In the genomic region with DNA sequence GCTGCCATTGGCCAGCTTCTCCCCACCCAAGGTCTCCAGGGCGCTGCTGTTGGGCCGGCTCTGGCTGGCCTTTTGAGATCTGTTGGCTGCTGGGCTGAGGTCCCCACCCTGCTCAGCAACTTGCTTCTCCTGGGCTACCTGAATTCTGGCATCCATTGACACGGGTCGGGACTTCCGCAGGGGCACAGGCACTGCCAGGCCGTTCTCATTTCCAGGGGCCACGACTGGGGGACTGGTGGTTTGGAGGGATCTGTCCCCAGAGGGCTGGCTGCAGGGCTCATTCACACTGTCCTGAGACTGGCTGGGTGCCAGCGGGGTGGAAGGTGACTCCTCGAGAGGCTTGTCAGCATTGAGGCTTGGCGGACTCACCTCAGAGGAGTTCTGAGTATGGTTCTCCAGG, we compare ENCODE assay signal across 16 cellular contexts.
"Had no signal": no experiment of that assay in that cellular context is flagged by ENCODE, and none has a peak within 500 bp of the region (broad histone marks: within the 10 kb centered on the region; RNA-seq: fewer than 3 reads in every experiment).

No MANE protein-coding gene starts in this region.

- H3K9me3 Mint-ChIP-seq: activated naive CD8-positive, alpha-beta T cell treated with anti-CD3 and anti-CD28 coated beads for 36 hours; activated T-helper 2 cell treated with anti-CD3 and anti-CD28 coated beads, Interferon-gamma antibody, Interleukin-2, Interleukin-4, amounts not matched to agents 10 μg/mL and 5 μg/mL and 100 μg/mL, durations not matched to agents 14 hours and 24 hours and 36 hours; dendritic cell treated with granulocyte-macrophage colony-stimulating factor and Interleukin-4, amounts not matched to agents 40 ng/mL and 50 ng/mL, for 4 days; effector memory CD8-positive, alpha-beta T cell; T-helper 1 cell treated with Interleukin-12 subunit alpha and Interleukin-12 subunit beta and Interleukin-4 antibody, amounts not matched to agents 30 μg/mL and 1 μg/mL, for 36 hours had no signal

- H3K4me3 ChIP-seq: body of pancreas, mucosa of descending colon, pancreas, tibial nerve had no signal

- H3K4me1 Mint-ChIP-seq: activated CD4-positive, alpha-beta T cell treated with anti-CD3 and anti-CD28 coated beads for 36 hours; activated naive CD8-positive, alpha-beta T cell treated with anti-CD3 and anti-CD28 coated beads for 36 hours had no signal

- H3K4me1 ChIP-seq: body of pancreas, pancreas had no signal

- DNase-seq: activated CD4-positive, alpha-beta T cell treated with anti-CD3 and anti-CD28 coated beads for 36 hours; activated naive CD8-positive, alpha-beta T cell treated with anti-CD3 and anti-CD28 coated beads for 36 hours; amygdala; body of pancreas; central memory CD4-positive, alpha-beta T cell; effector memory CD8-positive, alpha-beta T cell; mucosa of descending colon; naive thymus-derived CD4-positive, alpha-beta T cell; pancreas; stimulated activated CD4-positive, alpha-beta T cell treated with anti-CD3 and anti-CD28 coated beads, Interleukin-4, amount 100 ng/mL, for 1 hour; stimulated activated naive CD4-positive, alpha-beta T cell had no signal

- H3K27ac Mint-ChIP-seq: activated CD4-positive, alpha-beta T cell treated with anti-CD3 and anti-CD28 coated beads for 36 hours; activated T-helper 2 cell treated with anti-CD3 and anti-CD28 coated beads, Interferon-gamma antibody, Interleukin-2, Interleukin-4, amounts not matched to agents 10 μg/mL and 5 μg/mL and 100 μg/mL, durations not matched to agents 14 hours and 24 hours and 36 hours; dendritic cell treated with granulocyte-macrophage colony-stimulating factor and Interleukin-4, amounts not matched to agents 40 ng/mL and 50 ng/mL, for 4 days; T-helper 1 cell treated with Interleukin-12 subunit alpha and Interleukin-12 subunit beta and Interleukin-4 antibody, amounts not matched to agents 30 μg/mL and 1 μg/mL, for 36 hours had no signal

- H3K4me3 Mint-ChIP-seq: activated CD4-positive, alpha-beta T cell treated with anti-CD3 and anti-CD28 coated beads for 36 hours; activated naive CD8-positive, alpha-beta T cell treated with anti-CD3 and anti-CD28 coated beads for 36 hours; dendritic cell treated with granulocyte-macrophage colony-stimulating factor and Interleukin-4, amounts not matched to agents 40 ng/mL and 50 ng/mL, for 4 days; effector memory CD8-positive, alpha-beta T cell; naive thymus-derived CD4-positive, alpha-beta T cell; T-helper 1 cell treated with Interleukin-12 subunit alpha and Interleukin-12 subunit beta and Interleukin-4 antibody, amounts not matched to agents 30 μg/mL and 1 μg/mL, for 36 hours had no signal

- H3K9me3 ChIP-seq: body of pancreas, mucosa of descending colon, pancreas, tibial nerve had no signal

- H3K27ac ChIP-seq: body of pancreas, pancreas, tibial nerve had no signal

- H3K27me3 Mint-ChIP-seq: activated CD4-positive, alpha-beta T cell treated with anti-CD3 and anti-CD28 coated beads for 36 hours; activated naive CD8-positive, alpha-beta T cell treated with anti-CD3 and anti-CD28 coated beads for 36 hours; dendritic cell treated with granulocyte-macrophage colony-stimulating factor and Interleukin-4, amounts not matched to agents 40 ng/mL and 50 ng/mL, for 4 days; effector memory CD8-positive, alpha-beta T cell; naive thymus-derived CD4-positive, alpha-beta T cell had no signal

- H3K36me3 ChIP-seq: pancreas had no signal

- H3K27me3 ChIP-seq: body of pancreas, pancreas, tibial nerve had no signal

- ATAC-seq: activated CD4-positive, alpha-beta T cell treated with anti-CD3 and anti-CD28 coated beads for 36 hours; body of pancreas; effector memory CD8-positive, alpha-beta T cell; left lobe of liver; mucosa of descending colon; naive thymus-derived CD4-positive, alpha-beta T cell; pancreas had no signal
